Comparison of ENCODE assay signal across 9 cellular contexts in the genomic region with DNA sequence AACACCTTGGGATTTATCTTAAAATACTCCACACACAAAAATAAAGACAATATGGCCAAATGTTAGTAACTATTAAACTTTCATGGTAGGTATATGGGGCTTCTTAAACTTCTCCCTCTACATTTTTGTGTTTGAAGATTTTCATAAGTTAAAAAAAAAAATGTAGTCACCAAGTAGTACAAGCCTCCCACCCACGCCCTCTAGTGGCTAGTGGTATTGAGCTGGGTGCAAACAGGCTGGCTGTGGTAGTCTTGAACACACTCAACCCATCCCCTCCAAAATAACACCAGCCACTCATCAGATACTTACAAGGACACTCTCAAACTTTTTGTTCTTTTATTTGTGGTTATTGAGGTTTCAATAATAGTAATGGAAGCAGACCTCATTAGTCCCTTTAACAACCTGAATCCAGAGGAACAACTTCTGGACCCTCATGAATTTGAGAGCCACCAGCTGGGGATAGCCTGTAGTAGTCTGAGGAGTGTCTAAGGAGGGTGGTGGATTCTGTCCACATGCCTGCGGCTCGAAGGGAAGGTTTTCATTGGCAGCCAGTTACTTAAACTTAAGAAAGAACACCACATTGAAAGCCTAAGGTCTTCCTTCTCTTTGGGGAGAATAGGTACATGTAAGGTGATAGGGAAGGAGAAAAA. TPM values are rescaled to one million over a fixed set of nuclear protein-coding genes. Genes with fewer than 3 reads are reported as not detected.
DNase-seq lines count a peak whose midpoint lies in the region; ATAC-seq and TF ChIP-seq lines count a peak whose summit lies in the region.
"Had no signal": no experiment of that assay in that cellular context is flagged by ENCODE, and none has a peak within 500 bp of the region (broad histone marks: within the 10 kb centered on the region; RNA-seq: fewer than 3 reads in every experiment).

No MANE protein-coding gene starts in this region.

- no peaks in the 10 kb centered on the region for H4K20me1 ChIP-seq in MM.1S (ENCODE audit: insufficient read depth, low read length)
- no peaks in the 10 kb centered on the region for H4K20me1 ChIP-seq in SU-DHL-6 (ENCODE audit: low read depth, low read length)

- DNase-seq in COLO668 (lab: John Stamatoyannopoulos, UW; ENCODE audit: unreplicated experiment) (peak; percentile 70), MM.1S (peak; percentile 83), right atrium auricular region (ENCODE audit: low spot score) (peak; percentile 72), skeletal muscle cell (ENCODE audit: low read depth) (peak; percentile 15)
- peak; percentile 71 for DNase-seq in activated naive CD8-positive, alpha-beta T cell treated with anti-CD3 and anti-CD28 coated beads for 36 hours

- H3K27me3 ChIP-seq in MM.1S (replicated peaks; ENCODE audit: insufficient read depth, low read length) (no peaks in the 10 kb centered on the region), SU-DHL-6 (ENCODE audit: low read length) (no peaks in the 10 kb centered on the region), right atrium auricular region (no peaks in the 10 kb centered on the region)

- H3K4me1 ChIP-seq in MM.1S (ENCODE audit: low read length) (peaks cover 8% of the 10 kb centered on the region), right atrium auricular region (peaks cover 0 to 8% of the 10 kb centered on the region in 2 donors)

- H3K27ac ChIP-seq in MM.1S (ENCODE audit: low read length) (no peak overlapping the region), SU-DHL-6 (ENCODE audit: low read depth, low read length) (no peak overlapping the region), right atrium auricular region (no peak overlapping the region)

- no peaks in the 10 kb centered on the region for H3K36me3 Mint-ChIP-seq in activated naive CD8-positive, alpha-beta T cell treated with anti-CD3 and anti-CD28 coated beads for 36 hours

- H3K79me2 ChIP-seq in MM.1S (ENCODE audit: low read length) = no peaks in the 10 kb centered on the region
- no peaks in the 10 kb centered on the region for H3K79me2 ChIP-seq in SU-DHL-6 (ENCODE audit: insufficient read depth, low read length)

- H3K36me3 ChIP-seq in MM.1S (replicated peaks; ENCODE audit: insufficient read depth, low read length) (no peaks in the 10 kb centered on the region), SU-DHL-6 (ENCODE audit: low read length) (no peaks in the 10 kb centered on the region), right atrium auricular region (no peaks in the 10 kb centered on the region)

- H3K4me2 ChIP-seq in MM.1S (ENCODE audit: low read depth, low read length) = no peak overlapping the region
- H3K4me2 ChIP-seq in SU-DHL-6 (ENCODE audit: low read depth, low read length, poor library complexity, severe bottlenecking) = no peak overlapping the region

- no peaks in the 10 kb centered on the region for H3K9me3 Mint-ChIP-seq in activated naive CD8-positive, alpha-beta T cell treated with anti-CD3 and anti-CD28 coated beads for 36 hours

- H2AFZ ChIP-seq in MM.1S (ENCODE audit: low read length) (no peak overlapping the region), SU-DHL-6 (ENCODE audit: low read depth, low read length, severe bottlenecking) (no peak overlapping the region)

- TF ChIP-seq CTCF in MM.1S (IDR thresholded peaks at IDR 0.05; ENCODE audit: low read length) (peak; percentile 99), SU-DHL-6 (IDR thresholded peaks at IDR 0.05; ENCODE audit: insufficient read depth, low read length, poor library complexity, severe bottlenecking) (peak; percentile 95), right atrium auricular region (IDR thresholded peaks at IDR 0.05) (peak; percentile 80 to 84)

- H3K27ac Mint-ChIP-seq in activated naive CD8-positive, alpha-beta T cell treated with anti-CD3 and anti-CD28 coated beads for 36 hours = no peak overlapping the region

- H3F3A ChIP-seq in MM.1S (ENCODE audit: insufficient read depth, low read length) (0 out of 2 replicates have a peak, but pooled peaks cover 2% of the 10 kb centered on the region), SU-DHL-6 (ENCODE audit: insufficient read depth) (no peaks in the 10 kb centered on the region)

- H3K4me1 Mint-ChIP-seq in activated naive CD8-positive, alpha-beta T cell treated with anti-CD3 and anti-CD28 coated beads for 36 hours = no peaks in the 10 kb centered on the region

- H3K4me3 ChIP-seq in MM.1S (ENCODE audit: low read length) (no peak overlapping the region), SU-DHL-6 (ENCODE audit: insufficient read depth, low read length, poor library complexity, severe bottlenecking) (no peak overlapping the region), right atrium auricular region (no peak overlapping the region), skeletal muscle cell (ENCODE audit: low read depth, low read length) (no peak overlapping the region)

- H3K9me3 ChIP-seq in MM.1S (replicated peaks; ENCODE audit: insufficient read depth, low read length) (no peaks in the 10 kb centered on the region), SU-DHL-6 (ENCODE audit: insufficient read depth, low read length) (no peaks in the 10 kb centered on the region), right atrium auricular region (no peaks in the 10 kb centered on the region)

- H3K27me3 Mint-ChIP-seq in activated naive CD8-positive, alpha-beta T cell treated with anti-CD3 and anti-CD28 coated beads for 36 hours = peaks cover 29% of the 10 kb centered on the region

- no peak overlapping the region for H3K4me3 Mint-ChIP-seq in activated naive CD8-positive, alpha-beta T cell treated with anti-CD3 and anti-CD28 coated beads for 36 hours

- H3K9me2 ChIP-seq in MM.1S (replicated peaks; ENCODE audit: insufficient read depth, low read length) (no peaks in the 10 kb centered on the region), SU-DHL-6 (replicated peaks; ENCODE audit: insufficient read depth, low read length) (no peaks in the 10 kb centered on the region)

- peak; percentile 73 for ATAC-seq in GM21526 (IDR thresholded peaks at IDR 0.05; ENCODE audit: low FRiP score, unreplicated experiment)
- ATAC-seq in GM21423 (IDR thresholded peaks at IDR 0.05; ENCODE audit: unreplicated experiment) = no peak

- H3K9ac ChIP-seq in MM.1S (ENCODE audit: low read length) = no peak overlapping the region
- no peak overlapping the region for H3K9ac ChIP-seq in SU-DHL-6 (ENCODE audit: low read length)

RNA-seq across cellular contexts. Expression of a gene that starts 15.6 kb away (rescaled TPM):
- not detected for total RNA-seq in activated naive CD8-positive, alpha-beta T cell treated with anti-CD3 and anti-CD28 coated beads for 36 hours
- not detected for total RNA-seq in right atrium auricular region
- total RNA-seq: activated CD8-positive, alpha-beta memory T cell treated with anti-CD3 and anti-CD28 coated beads for 36 hours had no signal

Comparison
In these comparisons a context has a peak if more than half of its experiments do, and no peak if none do; other contexts are left out.
1. DNase-seq: peak in every context shown above with its lines; median percentile 83 in MM.1S; 72 in right atrium auricular region; 71 in activated naive CD8-positive, alpha-beta T cell treated with anti-CD3 and anti-CD28 coated beads for 36 hours; 70 in COLO668; 15 in skeletal muscle cell.